Comparison of ENCODE assay signal across 18 cellular contexts in genomic region chr7:74380720-74381119, GRCh38.
DNase-seq lines count a peak whose midpoint lies in the region; ATAC-seq and TF ChIP-seq lines count a peak whose summit lies in the region.
"Had no signal": no experiment of that assay in that cellular context is flagged by ENCODE, and none has a peak within 500 bp of the region (broad histone marks: within the 10 kb centered on the region; RNA-seq: fewer than 3 reads in every experiment).

No MANE protein-coding gene starts in this region.

- CTCF ChIA-PET in Panc1 (lab: Charles Lee) = no interaction called here

- no peak for TF ChIP-seq EP300 in sigmoid colon (IDR thresholded peaks at IDR 0.05)

- no peak overlapping the region for H3K4me3 ChIP-seq in Panc1 (ENCODE audit: low read depth in 2 of 2, low read length in 2 of 2)
- H3K4me3 ChIP-seq in epithelial cell of esophagus (ENCODE audit: low read length) = no peak overlapping the region
- no peak overlapping the region for H3K4me3 ChIP-seq in sigmoid colon
- H3K4me3 ChIP-seq: uterus had no signal

- no TSS peak for BruUV-seq in Panc1 (replicated peaks; lab: Mats Ljungman, UMichigan)

- no peak for TF ChIP-seq POLR2A in sigmoid colon (IDR thresholded peaks at IDR 0.05)

- H3K4me1 ChIP-seq in Panc1 (ENCODE audit: control insufficient read depth, insufficient read depth, low read length) = no peaks in the 10 kb centered on the region
- peaks cover 0 to 16% (median 8%) of the 10 kb centered on the region in 4 donors for H3K4me1 ChIP-seq in sigmoid colon
- H3K4me1 ChIP-seq: uterus had no signal

- H3K27me3 ChIP-seq in Panc1 (ENCODE audit: control insufficient read depth, insufficient read depth, low read length) (no peaks in the 10 kb centered on the region), sigmoid colon (no peaks in the 10 kb centered on the region)
- H3K27me3 ChIP-seq: uterus had no signal

- H3K9me3 ChIP-seq in Panc1 (ENCODE audit: control insufficient read depth, insufficient read depth, low read depth, low read length) (no peaks in the 10 kb centered on the region), sigmoid colon (no peaks in the 10 kb centered on the region)
- H3K9me3 ChIP-seq: uterus had no signal

- intact Hi-C loops in Panc1 (cut with micrococcal nuclease; ENCODE audit: unreplicated experiment) (no loop called here), sigmoid colon (cut with DNase I) (no loop called here)

- peak; percentile 24 for DNase-seq in D341Med (ENCODE audit: low spot score)
- DNase-seq in Panc1 (ENCODE audit: low read depth, low spot score) = no peak
- peak; percentile 54 for DNase-seq in epithelial cell of esophagus (ENCODE audit: low read depth)
- DNase-seq in sigmoid colon = no peak
- no peak for DNase-seq in NCI-H2171 (lab: John Stamatoyannopoulos, UW)
- no peak for DNase-seq in stimulated activated CD4-positive, alpha-beta T cell treated with anti-CD3 and anti-CD28 coated beads, Interleukin-2, amount 100 ng/mL, for 48 hours
- DNase-seq: activated effector memory CD4-positive, alpha-beta T cell treated with Interleukin-2 at 50 U/mL for 16 hours; AML-193; aorta; KG1; NCI-H524; OCI-M1; small intestine; uterus; WERI-Rb-1 had no signal

- in situ Hi-C loops in Panc1 (cut with HindIII; ENCODE audit: low pct_unique_long_range_greater_than_20kb, low sequenced_read_pairs) = no loop called here

- WGBS in sigmoid colon, 2 donors = 89 to 91% methylated on average over 7 of the region's 7 CpGs

- ATAC-seq in Panc1 (peak; percentile 67), GM21528 (IDR thresholded peaks at IDR 0.05; ENCODE audit: low FRiP score, unreplicated experiment) (no peak), HG03039 (IDR thresholded peaks at IDR 0.05; ENCODE audit: unreplicated experiment) (no peak)
- ATAC-seq: stimulated activated effector memory CD8-positive, alpha-beta T cell treated with anti-CD3 and anti-CD28 coated beads, Interleukin-12 subunit alpha, Interleukin-12 subunit beta, amount 100 ng/mL, for 72 hours had no signal

- POLR2A ChIA-PET in Panc1 (lab: Charles Lee) = no interaction called here

- TF ChIP-seq CTCF in Panc1 (IDR thresholded peaks at IDR 0.05) (no peak), epithelial cell of esophagus (IDR thresholded peaks at IDR 0.05; ENCODE audit: insufficient read depth, low read depth, low read length, missing control alignments) (no peak), sigmoid colon (IDR thresholded peaks at IDR 0.05) (no peak)

- no peak overlapping the region for H3K27ac ChIP-seq in Panc1 (ENCODE audit: low read length)
- H3K27ac ChIP-seq in sigmoid colon = peak overlapping the region in 3 of 4 donors; percentile 48 to 75 (median 67)
- H3K27ac ChIP-seq: uterus, WERI-Rb-1 had no signal

- no peaks in the 10 kb centered on the region for H3K36me3 ChIP-seq in Panc1 (ENCODE audit: control insufficient read depth, insufficient read depth, low read length)
- peaks cover 10 to 24% (median 11%) of the 10 kb centered on the region in 4 donors for H3K36me3 ChIP-seq in sigmoid colon
- H3K36me3 ChIP-seq: uterus, WERI-Rb-1 had no signal

Comparison
In these comparisons a context has a peak if more than half of its experiments do, and no peak if none do; other contexts are left out.
1. DNase-seq: peak in D341Med (single experiment) and epithelial cell of esophagus (single experiment); none in Panc1 (single experiment), sigmoid colon (single experiment), NCI-H2171 (single experiment) and stimulated activated CD4-positive, alpha-beta T cell treated with anti-CD3 and anti-CD28 coated beads, Interleukin-2, amount 100 ng/mL, for 48 hours (0 of 2).